ENCODE assay signal across 1 cellular context in the genomic region with DNA sequence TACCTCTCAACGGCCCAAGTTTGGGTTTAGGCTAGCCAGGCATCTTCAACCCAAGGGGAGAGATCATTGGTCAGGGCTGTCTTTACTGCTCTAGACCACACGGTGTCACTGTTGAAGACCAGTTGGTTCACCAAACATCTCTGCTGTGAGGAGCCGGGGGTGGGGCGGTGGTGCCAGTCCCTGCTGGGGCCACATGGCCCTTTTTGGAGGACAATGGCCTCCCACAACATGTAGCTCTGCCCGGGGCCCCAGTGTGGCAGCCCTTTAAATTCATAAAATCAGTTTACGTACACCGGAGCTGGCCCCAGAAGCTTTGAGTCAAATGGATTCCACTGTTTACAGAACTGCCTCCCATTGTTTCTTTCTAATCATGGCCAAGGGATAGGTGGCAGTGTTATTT.
TF ChIP-seq lines count a peak whose summit lies in the region.

No MANE protein-coding gene starts in this region.

TF ChIP-seq in HepG2, 621 proteins besides CTCF, POLR2A, EP300 and RAD21 (continued from another document):
- TF ChIP-seq, protein P1, sequence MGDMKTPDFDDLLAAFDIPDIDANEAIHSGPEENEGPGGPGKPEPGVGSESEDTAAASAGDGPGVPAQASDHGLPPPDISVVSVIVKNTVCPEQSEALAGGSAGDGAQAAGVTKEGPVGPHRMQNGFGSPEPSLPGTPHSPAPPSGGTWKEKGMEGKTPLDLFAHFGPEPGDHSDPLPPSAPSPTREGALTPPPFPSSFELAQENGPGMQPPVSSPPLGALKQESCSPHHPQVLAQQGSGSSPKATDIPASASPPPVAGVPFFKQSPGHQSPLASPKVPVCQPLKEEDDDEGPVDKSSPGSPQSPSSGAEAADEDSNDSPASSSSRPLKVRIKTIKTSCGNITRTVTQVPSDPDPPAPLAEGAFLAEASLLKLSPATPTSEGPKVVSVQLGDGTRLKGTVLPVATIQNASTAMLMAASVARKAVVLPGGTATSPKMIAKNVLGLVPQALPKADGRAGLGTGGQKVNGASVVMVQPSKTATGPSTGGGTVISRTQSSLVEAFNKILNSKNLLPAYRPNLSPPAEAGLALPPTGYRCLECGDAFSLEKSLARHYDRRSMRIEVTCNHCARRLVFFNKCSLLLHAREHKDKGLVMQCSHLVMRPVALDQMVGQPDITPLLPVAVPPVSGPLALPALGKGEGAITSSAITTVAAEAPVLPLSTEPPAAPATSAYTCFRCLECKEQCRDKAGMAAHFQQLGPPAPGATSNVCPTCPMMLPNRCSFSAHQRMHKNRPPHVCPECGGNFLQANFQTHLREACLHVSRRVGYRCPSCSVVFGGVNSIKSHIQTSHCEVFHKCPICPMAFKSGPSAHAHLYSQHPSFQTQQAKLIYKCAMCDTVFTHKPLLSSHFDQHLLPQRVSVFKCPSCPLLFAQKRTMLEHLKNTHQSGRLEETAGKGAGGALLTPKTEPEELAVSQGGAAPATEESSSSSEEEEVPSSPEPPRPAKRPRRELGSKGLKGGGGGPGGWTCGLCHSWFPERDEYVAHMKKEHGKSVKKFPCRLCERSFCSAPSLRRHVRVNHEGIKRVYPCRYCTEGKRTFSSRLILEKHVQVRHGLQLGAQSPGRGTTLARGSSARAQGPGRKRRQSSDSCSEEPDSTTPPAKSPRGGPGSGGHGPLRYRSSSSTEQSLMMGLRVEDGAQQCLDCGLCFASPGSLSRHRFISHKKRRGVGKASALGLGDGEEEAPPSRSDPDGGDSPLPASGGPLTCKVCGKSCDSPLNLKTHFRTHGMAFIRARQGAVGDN (CRISPR knock-in tag; IDR thresholded peaks at IDR 0.05) = peak; percentile 93
- TF ChIP-seq ZNF432 (CRISPR knock-in tag; IDR thresholded peaks at IDR 0.05; ENCODE audit: borderline replicate concordance) (no peak), HOXA7 (CRISPR knock-in tag; IDR thresholded peaks at IDR 0.05) (no peak), REL (CRISPR knock-in tag; conservative IDR thresholded peaks at IDR 0.05) (no peak), TCF12 (IDR thresholded peaks at IDR 0.05) (no peak), TCF12 (CRISPR knock-in tag; IDR thresholded peaks at IDR 0.05) (no peak), KLF9 (CRISPR knock-in tag; IDR thresholded peaks at IDR 0.05; ENCODE audit: low read depth) (no peak), ZNF563 (CRISPR knock-in tag; IDR thresholded peaks at IDR 0.05) (no peak), ZNF678 (CRISPR knock-in tag; IDR thresholded peaks at IDR 0.05) (no peak), ZNF121 (CRISPR knock-in tag; IDR thresholded peaks at IDR 0.05) (0 out of 2 replicates have a peak, but pooled peaks have one; percentile 17), ZNF879 (CRISPR knock-in tag; IDR thresholded peaks at IDR 0.05) (no peak), SAP130 (CRISPR knock-in tag; IDR thresholded peaks at IDR 0.05; ENCODE audit: low read depth) (peak; percentile 31; the same call in 1 of the 2 replicates), TCF7L2 (IDR thresholded peaks at IDR 0.05; ENCODE audit: low read depth, low read length) (no peak), ZNF652 (CRISPR knock-in tag; IDR thresholded peaks at IDR 0.05; ENCODE audit: borderline replicate concordance, low read depth) (0 out of 2 replicates have a peak, but pooled peaks have one; percentile 8), KAT8 (CRISPR knock-in tag; IDR thresholded peaks at IDR 0.05) (0 out of 2 replicates have a peak, but pooled peaks have one; percentile 54), ZNF292 (CRISPR knock-in tag; IDR thresholded peaks at IDR 0.05; ENCODE audit: borderline replicate concordance, low read depth) (no peak), ATAD3A (CRISPR knock-in tag; IDR thresholded peaks at IDR 0.05) (no peak), KLF16 (CRISPR knock-in tag; IDR thresholded peaks at IDR 0.05) (peak in 1 of 2 experiments; percentile 42; a peak in 1 of 4 replicates), ZNF446 (CRISPR knock-in tag; IDR thresholded peaks at IDR 0.05) (no peak), HIVEP1 (CRISPR knock-in tag; IDR thresholded peaks at IDR 0.05) (no peak), BRD4 (CRISPR knock-in tag; IDR thresholded peaks at IDR 0.05) (peak; percentile 43), ZNF644 (CRISPR knock-in tag; IDR thresholded peaks at IDR 0.05; ENCODE audit: low read depth) (peak; percentile 83), HNF4A (CRISPR knock-in tag; IDR thresholded peaks at IDR 0.05) (no peak), SMYD3 (CRISPR knock-in tag; IDR thresholded peaks at IDR 0.05) (no peak), FOXP1 (IDR thresholded peaks at IDR 0.05) (no peak), FOXP1 (CRISPR knock-in tag; IDR thresholded peaks at IDR 0.05) (no peak), ZNF124 (CRISPR knock-in tag; IDR thresholded peaks at IDR 0.05) (no peak), CEBPB (IDR thresholded peaks at IDR 0.05; ENCODE audit: borderline replicate concordance, low read depth, low read length) (no peak), HMG20A (CRISPR knock-in tag; IDR thresholded peaks at IDR 0.05; ENCODE audit: borderline replicate concordance) (no peak), PHB2 (IDR thresholded peaks at IDR 0.05; ENCODE audit: partially characterized antibody) (no peak), ZNF17 (CRISPR knock-in tag; IDR thresholded peaks at IDR 0.05) (no peak), NFE2L1 (CRISPR knock-in tag; IDR thresholded peaks at IDR 0.05; ENCODE audit: borderline replicate concordance) (no peak), SPEN (CRISPR knock-in tag; IDR thresholded peaks at IDR 0.05; ENCODE audit: low read depth) (peak; percentile 31; the same call in 1 of the 2 replicates), ZNF354B (CRISPR knock-in tag; IDR thresholded peaks at IDR 0.05) (no peak), MIXL1 (CRISPR knock-in tag; IDR thresholded peaks at IDR 0.05) (no peak), MEIS2 (CRISPR knock-in tag; IDR thresholded peaks at IDR 0.05) (no peak), ZNF550 (CRISPR knock-in tag; IDR thresholded peaks at IDR 0.05; ENCODE audit: borderline replicate concordance) (no peak), ZFAT (CRISPR knock-in tag; conservative IDR thresholded peaks at IDR 0.05) (no peak)
- TF ChIP-seq, protein P2, sequence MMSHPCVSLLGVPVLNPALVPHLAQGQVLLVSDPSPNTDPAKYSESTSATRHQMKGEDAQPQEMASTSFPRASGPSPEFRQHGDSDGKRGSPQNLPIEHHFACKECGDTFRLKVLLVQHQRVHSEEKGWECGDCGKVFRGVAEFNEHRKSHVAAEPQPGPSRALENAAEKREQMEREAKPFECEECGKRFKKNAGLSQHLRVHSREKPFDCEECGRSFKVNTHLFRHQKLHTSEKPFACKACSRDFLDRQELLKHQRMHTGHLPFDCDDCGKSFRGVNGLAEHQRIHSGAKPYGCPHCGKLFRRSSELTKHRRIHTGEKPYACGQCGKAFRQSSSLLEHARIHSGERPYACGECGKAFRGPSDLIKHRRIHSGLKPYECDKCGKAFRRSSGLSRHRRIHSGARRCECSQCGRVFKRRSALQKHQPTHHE (CRISPR knock-in tag; IDR thresholded peaks at IDR 0.05; ENCODE audit: borderline replicate concordance) = no peak
- TF ChIP-seq, protein P3, sequence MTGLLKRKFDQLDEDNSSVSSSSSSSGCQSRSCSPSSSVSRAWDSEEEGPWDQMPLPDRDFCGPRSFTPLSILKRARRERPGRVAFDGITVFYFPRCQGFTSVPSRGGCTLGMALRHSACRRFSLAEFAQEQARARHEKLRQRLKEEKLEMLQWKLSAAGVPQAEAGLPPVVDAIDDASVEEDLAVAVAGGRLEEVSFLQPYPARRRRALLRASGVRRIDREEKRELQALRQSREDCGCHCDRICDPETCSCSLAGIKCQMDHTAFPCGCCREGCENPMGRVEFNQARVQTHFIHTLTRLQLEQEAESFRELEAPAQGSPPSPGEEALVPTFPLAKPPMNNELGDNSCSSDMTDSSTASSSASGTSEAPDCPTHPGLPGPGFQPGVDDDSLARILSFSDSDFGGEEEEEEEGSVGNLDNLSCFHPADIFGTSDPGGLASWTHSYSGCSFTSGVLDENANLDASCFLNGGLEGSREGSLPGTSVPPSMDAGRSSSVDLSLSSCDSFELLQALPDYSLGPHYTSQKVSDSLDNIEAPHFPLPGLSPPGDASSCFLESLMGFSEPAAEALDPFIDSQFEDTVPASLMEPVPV (CRISPR knock-in tag; IDR thresholded peaks at IDR 0.05) = no peak
- TF ChIP-seq, protein P4, sequence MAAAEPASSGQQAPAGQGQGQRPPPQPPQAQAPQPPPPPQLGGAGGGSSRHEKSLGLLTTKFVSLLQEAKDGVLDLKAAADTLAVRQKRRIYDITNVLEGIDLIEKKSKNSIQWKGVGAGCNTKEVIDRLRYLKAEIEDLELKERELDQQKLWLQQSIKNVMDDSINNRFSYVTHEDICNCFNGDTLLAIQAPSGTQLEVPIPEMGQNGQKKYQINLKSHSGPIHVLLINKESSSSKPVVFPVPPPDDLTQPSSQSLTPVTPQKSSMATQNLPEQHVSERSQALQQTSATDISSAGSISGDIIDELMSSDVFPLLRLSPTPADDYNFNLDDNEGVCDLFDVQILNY (CRISPR knock-in tag; conservative IDR thresholded peaks at IDR 0.05) = no peak
- TF ChIP-seq, protein P5, sequence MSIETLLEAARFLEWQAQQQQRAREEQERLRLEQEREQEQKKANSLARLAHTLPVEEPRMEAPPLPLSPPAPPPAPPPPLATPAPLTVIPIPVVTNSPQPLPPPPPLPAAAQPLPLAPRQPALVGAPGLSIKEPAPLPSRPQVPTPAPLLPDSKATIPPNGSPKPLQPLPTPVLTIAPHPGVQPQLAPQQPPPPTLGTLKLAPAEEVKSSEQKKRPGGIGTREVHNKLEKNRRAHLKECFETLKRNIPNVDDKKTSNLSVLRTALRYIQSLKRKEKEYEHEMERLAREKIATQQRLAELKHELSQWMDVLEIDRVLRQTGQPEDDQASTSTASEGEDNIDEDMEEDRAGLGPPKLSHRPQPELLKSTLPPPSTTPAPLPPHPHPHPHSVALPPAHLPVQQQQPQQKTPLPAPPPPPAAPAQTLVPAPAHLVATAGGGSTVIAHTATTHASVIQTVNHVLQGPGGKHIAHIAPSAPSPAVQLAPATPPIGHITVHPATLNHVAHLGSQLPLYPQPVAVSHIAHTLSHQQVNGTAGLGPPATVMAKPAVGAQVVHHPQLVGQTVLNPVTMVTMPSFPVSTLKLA (IDR thresholded peaks at IDR 0.05) = no peak
- TF ChIP-seq, protein P6, sequence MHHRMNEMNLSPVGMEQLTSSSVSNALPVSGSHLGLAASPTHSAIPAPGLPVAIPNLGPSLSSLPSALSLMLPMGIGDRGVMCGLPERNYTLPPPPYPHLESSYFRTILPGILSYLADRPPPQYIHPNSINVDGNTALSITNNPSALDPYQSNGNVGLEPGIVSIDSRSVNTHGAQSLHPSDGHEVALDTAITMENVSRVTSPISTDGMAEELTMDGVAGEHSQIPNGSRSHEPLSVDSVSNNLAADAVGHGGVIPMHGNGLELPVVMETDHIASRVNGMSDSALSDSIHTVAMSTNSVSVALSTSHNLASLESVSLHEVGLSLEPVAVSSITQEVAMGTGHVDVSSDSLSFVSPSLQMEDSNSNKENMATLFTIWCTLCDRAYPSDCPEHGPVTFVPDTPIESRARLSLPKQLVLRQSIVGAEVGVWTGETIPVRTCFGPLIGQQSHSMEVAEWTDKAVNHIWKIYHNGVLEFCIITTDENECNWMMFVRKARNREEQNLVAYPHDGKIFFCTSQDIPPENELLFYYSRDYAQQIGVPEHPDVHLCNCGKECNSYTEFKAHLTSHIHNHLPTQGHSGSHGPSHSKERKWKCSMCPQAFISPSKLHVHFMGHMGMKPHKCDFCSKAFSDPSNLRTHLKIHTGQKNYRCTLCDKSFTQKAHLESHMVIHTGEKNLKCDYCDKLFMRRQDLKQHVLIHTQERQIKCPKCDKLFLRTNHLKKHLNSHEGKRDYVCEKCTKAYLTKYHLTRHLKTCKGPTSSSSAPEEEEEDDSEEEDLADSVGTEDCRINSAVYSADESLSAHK (CRISPR knock-in tag; IDR thresholded peaks at IDR 0.05; ENCODE audit: borderline replicate concordance) = no peak
- TF ChIP-seq, protein P7, sequence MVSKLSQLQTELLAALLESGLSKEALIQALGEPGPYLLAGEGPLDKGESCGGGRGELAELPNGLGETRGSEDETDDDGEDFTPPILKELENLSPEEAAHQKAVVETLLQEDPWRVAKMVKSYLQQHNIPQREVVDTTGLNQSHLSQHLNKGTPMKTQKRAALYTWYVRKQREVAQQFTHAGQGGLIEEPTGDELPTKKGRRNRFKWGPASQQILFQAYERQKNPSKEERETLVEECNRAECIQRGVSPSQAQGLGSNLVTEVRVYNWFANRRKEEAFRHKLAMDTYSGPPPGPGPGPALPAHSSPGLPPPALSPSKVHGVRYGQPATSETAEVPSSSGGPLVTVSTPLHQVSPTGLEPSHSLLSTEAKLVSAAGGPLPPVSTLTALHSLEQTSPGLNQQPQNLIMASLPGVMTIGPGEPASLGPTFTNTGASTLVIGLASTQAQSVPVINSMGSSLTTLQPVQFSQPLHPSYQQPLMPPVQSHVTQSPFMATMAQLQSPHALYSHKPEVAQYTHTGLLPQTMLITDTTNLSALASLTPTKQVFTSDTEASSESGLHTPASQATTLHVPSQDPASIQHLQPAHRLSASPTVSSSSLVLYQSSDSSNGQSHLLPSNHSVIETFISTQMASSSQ (IDR thresholded peaks at IDR 0.05; ENCODE audit: low read depth) = no peak
- TF ChIP-seq, protein P7 (CRISPR knock-in tag; IDR thresholded peaks at IDR 0.05; ENCODE audit: borderline replicate concordance) = peak; percentile 53; the same call in 1 of the 2 replicates
- TF ChIP-seq, protein P8, sequence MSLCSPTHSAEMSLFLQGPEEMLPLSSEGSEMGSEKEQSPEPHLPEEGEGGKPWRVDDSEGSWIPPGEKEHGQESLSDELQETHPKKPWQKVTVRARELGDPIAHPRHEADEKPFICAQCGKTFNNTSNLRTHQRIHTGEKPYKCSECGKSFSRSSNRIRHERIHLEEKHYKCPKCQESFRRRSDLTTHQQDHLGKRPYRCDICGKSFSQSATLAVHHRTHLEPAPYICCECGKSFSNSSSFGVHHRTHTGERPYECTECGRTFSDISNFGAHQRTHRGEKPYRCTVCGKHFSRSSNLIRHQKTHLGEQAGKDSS (CRISPR knock-in tag; IDR thresholded peaks at IDR 0.05; ENCODE audit: borderline replicate concordance, low read depth) = no peak
- TF ChIP-seq, protein P9, sequence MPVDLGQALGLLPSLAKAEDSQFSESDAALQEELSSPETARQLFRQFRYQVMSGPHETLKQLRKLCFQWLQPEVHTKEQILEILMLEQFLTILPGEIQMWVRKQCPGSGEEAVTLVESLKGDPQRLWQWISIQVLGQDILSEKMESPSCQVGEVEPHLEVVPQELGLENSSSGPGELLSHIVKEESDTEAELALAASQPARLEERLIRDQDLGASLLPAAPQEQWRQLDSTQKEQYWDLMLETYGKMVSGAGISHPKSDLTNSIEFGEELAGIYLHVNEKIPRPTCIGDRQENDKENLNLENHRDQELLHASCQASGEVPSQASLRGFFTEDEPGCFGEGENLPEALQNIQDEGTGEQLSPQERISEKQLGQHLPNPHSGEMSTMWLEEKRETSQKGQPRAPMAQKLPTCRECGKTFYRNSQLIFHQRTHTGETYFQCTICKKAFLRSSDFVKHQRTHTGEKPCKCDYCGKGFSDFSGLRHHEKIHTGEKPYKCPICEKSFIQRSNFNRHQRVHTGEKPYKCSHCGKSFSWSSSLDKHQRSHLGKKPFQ (CRISPR knock-in tag; IDR thresholded peaks at IDR 0.05; ENCODE audit: insufficient replicate concordance) = no peak
